ENCODE assay signal across 1 cellular context in genomic region chr17:57783338-57783742, GRCh38.
TF ChIP-seq lines count a peak whose summit lies in the region.

No MANE protein-coding gene starts in this region.

TF ChIP-seq in HepG2, 621 proteins besides CTCF, POLR2A, EP300 and RAD21 (continued from another document and continues in another):
- TF ChIP-seq, protein P1, sequence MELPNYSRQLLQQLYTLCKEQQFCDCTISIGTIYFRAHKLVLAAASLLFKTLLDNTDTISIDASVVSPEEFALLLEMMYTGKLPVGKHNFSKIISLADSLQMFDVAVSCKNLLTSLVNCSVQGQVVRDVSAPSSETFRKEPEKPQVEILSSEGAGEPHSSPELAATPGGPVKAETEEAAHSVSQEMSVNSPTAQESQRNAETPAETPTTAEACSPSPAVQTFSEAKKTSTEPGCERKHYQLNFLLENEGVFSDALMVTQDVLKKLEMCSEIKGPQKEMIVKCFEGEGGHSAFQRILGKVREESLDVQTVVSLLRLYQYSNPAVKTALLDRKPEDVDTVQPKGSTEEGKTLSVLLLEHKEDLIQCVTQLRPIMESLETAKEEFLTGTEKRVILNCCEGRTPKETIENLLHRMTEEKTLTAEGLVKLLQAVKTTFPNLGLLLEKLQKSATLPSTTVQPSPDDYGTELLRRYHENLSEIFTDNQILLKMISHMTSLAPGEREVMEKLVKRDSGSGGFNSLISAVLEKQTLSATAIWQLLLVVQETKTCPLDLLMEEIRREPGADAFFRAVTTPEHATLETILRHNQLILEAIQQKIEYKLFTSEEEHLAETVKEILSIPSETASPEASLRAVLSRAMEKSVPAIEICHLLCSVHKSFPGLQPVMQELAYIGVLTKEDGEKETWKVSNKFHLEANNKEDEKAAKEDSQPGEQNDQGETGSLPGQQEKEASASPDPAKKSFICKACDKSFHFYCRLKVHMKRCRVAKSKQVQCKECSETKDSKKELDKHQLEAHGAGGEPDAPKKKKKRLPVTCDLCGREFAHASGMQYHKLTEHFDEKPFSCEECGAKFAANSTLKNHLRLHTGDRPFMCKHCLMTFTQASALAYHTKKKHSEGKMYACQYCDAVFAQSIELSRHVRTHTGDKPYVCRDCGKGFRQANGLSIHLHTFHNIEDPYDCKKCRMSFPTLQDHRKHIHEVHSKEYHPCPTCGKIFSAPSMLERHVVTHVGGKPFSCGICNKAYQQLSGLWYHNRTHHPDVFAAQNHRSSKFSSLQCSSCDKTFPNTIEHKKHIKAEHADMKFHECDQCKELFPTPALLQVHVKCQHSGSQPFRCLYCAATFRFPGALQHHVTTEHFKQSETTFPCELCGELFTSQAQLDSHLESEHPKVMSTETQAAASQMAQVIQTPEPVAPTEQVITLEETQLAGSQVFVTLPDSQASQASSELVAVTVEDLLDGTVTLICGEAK (IDR thresholded peaks at IDR 0.05) = no peak
- TF ChIP-seq, protein P1 (CRISPR knock-in tag; IDR thresholded peaks at IDR 0.05) = no peak
- TF ChIP-seq ZNF441 (CRISPR knock-in tag; IDR thresholded peaks at IDR 0.05; ENCODE audit: borderline replicate concordance) = peak; percentile 97
- no peak for TF ChIP-seq ESRRA (CRISPR knock-in tag; IDR thresholded peaks at IDR 0.05; ENCODE audit: low read depth)
- TF ChIP-seq ZNF558 (CRISPR knock-in tag; IDR thresholded peaks at IDR 0.05; ENCODE audit: borderline replicate concordance) = no peak
- 0 out of 2 replicates have a peak, but pooled peaks have one; percentile 41 for TF ChIP-seq ZNF124 (CRISPR knock-in tag; IDR thresholded peaks at IDR 0.05)
- no peak for TF ChIP-seq ERF (CRISPR knock-in tag; IDR thresholded peaks at IDR 0.05)
- no peak for TF ChIP-seq ZNF639 (CRISPR knock-in tag; conservative IDR thresholded peaks at IDR 0.05)
- TF ChIP-seq RAD51 (IDR thresholded peaks at IDR 0.05; ENCODE audit: borderline replicate concordance) = no peak
- peak; percentile 60 for TF ChIP-seq YY1 (IDR thresholded peaks at IDR 0.05; ENCODE audit: insufficient read depth, insufficient replicate concordance, low read depth, low read length)
- no peak for TF ChIP-seq SMAD9 (CRISPR knock-in tag; IDR thresholded peaks at IDR 0.05)
- TF ChIP-seq TBL1XR1 (IDR thresholded peaks at IDR 0.05; ENCODE audit: borderline replicate concordance, low read length, partially characterized antibody) = no peak
- no peak for TF ChIP-seq ZNF329 (CRISPR knock-in tag; IDR thresholded peaks at IDR 0.05; ENCODE audit: low read depth)
- TF ChIP-seq ZNF460 (CRISPR knock-in tag; IDR thresholded peaks at IDR 0.05; ENCODE audit: borderline replicate concordance) = no peak
- TF ChIP-seq FOXJ3 (CRISPR knock-in tag; IDR thresholded peaks at IDR 0.05; ENCODE audit: borderline replicate concordance) = no peak
- no peak for TF ChIP-seq TAF1 (CRISPR knock-in tag; IDR thresholded peaks at IDR 0.05)
- TF ChIP-seq SRY (CRISPR knock-in tag; IDR thresholded peaks at IDR 0.05) = no peak; the same call in 1 of the 2 replicates
- no peak for TF ChIP-seq PRDM10 (CRISPR knock-in tag; IDR thresholded peaks at IDR 0.05; ENCODE audit: low read depth)
- TF ChIP-seq BORCS8-MEF2B (CRISPR knock-in tag; IDR thresholded peaks at IDR 0.05) = no peak
- peak; percentile 33; the same call in 1 of the 2 replicates for TF ChIP-seq ETV5 (CRISPR knock-in tag; IDR thresholded peaks at IDR 0.05; ENCODE audit: borderline replicate concordance)
- TF ChIP-seq, protein P2, sequence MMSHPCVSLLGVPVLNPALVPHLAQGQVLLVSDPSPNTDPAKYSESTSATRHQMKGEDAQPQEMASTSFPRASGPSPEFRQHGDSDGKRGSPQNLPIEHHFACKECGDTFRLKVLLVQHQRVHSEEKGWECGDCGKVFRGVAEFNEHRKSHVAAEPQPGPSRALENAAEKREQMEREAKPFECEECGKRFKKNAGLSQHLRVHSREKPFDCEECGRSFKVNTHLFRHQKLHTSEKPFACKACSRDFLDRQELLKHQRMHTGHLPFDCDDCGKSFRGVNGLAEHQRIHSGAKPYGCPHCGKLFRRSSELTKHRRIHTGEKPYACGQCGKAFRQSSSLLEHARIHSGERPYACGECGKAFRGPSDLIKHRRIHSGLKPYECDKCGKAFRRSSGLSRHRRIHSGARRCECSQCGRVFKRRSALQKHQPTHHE (CRISPR knock-in tag; IDR thresholded peaks at IDR 0.05; ENCODE audit: borderline replicate concordance) = no peak
- TF ChIP-seq CCAR2 (optimal IDR thresholded peaks at IDR 0.05; ENCODE audit: low read depth, low read length) = no peak
- TF ChIP-seq, protein P3, sequence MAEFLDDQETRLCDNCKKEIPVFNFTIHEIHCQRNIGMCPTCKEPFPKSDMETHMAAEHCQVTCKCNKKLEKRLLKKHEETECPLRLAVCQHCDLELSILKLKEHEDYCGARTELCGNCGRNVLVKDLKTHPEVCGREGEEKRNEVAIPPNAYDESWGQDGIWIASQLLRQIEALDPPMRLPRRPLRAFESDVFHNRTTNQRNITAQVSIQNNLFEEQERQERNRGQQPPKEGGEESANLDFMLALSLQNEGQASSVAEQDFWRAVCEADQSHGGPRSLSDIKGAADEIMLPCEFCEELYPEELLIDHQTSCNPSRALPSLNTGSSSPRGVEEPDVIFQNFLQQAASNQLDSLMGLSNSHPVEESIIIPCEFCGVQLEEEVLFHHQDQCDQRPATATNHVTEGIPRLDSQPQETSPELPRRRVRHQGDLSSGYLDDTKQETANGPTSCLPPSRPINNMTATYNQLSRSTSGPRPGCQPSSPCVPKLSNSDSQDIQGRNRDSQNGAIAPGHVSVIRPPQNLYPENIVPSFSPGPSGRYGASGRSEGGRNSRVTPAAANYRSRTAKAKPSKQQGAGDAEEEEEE (CRISPR knock-in tag; IDR thresholded peaks at IDR 0.05; ENCODE audit: borderline replicate concordance) = no peak
- TF ChIP-seq, protein P4, sequence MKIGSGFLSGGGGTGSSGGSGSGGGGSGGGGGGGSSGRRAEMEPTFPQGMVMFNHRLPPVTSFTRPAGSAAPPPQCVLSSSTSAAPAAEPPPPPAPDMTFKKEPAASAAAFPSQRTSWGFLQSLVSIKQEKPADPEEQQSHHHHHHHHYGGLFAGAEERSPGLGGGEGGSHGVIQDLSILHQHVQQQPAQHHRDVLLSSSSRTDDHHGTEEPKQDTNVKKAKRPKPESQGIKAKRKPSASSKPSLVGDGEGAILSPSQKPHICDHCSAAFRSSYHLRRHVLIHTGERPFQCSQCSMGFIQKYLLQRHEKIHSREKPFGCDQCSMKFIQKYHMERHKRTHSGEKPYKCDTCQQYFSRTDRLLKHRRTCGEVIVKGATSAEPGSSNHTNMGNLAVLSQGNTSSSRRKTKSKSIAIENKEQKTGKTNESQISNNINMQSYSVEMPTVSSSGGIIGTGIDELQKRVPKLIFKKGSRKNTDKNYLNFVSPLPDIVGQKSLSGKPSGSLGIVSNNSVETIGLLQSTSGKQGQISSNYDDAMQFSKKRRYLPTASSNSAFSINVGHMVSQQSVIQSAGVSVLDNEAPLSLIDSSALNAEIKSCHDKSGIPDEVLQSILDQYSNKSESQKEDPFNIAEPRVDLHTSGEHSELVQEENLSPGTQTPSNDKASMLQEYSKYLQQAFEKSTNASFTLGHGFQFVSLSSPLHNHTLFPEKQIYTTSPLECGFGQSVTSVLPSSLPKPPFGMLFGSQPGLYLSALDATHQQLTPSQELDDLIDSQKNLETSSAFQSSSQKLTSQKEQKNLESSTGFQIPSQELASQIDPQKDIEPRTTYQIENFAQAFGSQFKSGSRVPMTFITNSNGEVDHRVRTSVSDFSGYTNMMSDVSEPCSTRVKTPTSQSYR (CRISPR knock-in tag; IDR thresholded peaks at IDR 0.05; ENCODE audit: borderline replicate concordance) = no peak; the same call in 1 of the 2 replicates
- TF ChIP-seq KDM2A (CRISPR knock-in tag; IDR thresholded peaks at IDR 0.05; ENCODE audit: borderline replicate concordance, low read depth) = peak; percentile 89
- no peak for TF ChIP-seq POGK (CRISPR knock-in tag; conservative IDR thresholded peaks at IDR 0.05)
- no peak for TF ChIP-seq NFYB (CRISPR knock-in tag; IDR thresholded peaks at IDR 0.05)
- TF ChIP-seq FOXK2 (IDR thresholded peaks at IDR 0.05) = no peak
- no peak for TF ChIP-seq SMYD3 (CRISPR knock-in tag; IDR thresholded peaks at IDR 0.05)
- TF ChIP-seq RFX5 (IDR thresholded peaks at IDR 0.05; ENCODE audit: low read depth, low read length) = no peak
- no peak for TF ChIP-seq STAT5B (CRISPR knock-in tag; IDR thresholded peaks at IDR 0.05)
- TF ChIP-seq, protein P5, sequence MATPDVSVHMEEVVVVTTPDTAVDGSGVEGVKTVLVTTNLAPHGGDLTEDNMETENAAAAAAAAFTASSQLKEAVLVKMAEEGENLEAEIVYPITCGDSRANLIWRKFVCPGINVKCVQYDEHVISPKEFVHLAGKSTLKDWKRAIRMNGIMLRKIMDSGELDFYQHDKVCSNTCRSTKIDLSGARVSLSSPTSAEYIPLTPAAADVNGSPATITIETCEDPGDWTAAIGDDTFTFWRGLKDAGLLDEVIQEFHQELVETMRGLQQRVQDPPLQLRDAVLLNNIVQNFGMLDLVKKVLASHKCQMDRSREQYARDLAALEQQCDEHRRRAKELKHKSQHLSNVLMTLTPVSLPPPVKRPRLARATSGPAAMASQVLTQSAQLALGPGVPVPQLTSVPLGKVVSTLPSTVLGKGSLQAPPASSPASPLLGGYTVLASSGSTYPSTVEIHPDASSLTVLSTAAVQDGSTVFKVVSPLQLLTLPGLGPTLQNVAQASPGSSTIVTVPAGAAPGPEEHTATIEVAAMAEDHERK (CRISPR knock-in tag; IDR thresholded peaks at IDR 0.05; ENCODE audit: low read depth) = no peak
- TF ChIP-seq FOXO1 (CRISPR knock-in tag; IDR thresholded peaks at IDR 0.05) = peak; percentile 53; the same call in 1 of the 2 replicates
